ENCODE assay signal across 18 cellular contexts in genomic region chr20:51470907-51471411, GRCh38.
DNase-seq lines count a peak whose midpoint lies in the region; ATAC-seq and TF ChIP-seq lines count a peak whose summit lies in the region.
"Had no signal": no experiment of that assay in that cellular context is flagged by ENCODE, and none has a peak within 500 bp of the region (broad histone marks: within the 10 kb centered on the region; RNA-seq: fewer than 3 reads in every experiment).

No MANE protein-coding gene starts in this region.

- H3K79me1 ChIP-seq in mesenchymal stem cell (replicated peaks; ENCODE audit: low read length, poor library complexity, severe bottlenecking) = no peaks in the 10 kb centered on the region

- H3K9ac ChIP-seq in mesenchymal stem cell (ENCODE audit: low read length) = no peak overlapping the region

- no peak overlapping the region for H4K91ac ChIP-seq in mesenchymal stem cell (ENCODE audit: low read length)

- H3K4ac ChIP-seq in mesenchymal stem cell (ENCODE audit: low read depth in 1 of 2, low read length in 2 of 2) = no peak overlapping the region

- POLR2A ChIA-PET in activated CD4-positive, alpha-beta memory T cell treated with anti-CD3 and anti-CD28 coated beads, Interleukin-2, amount 10 ng/mL, durations not matched to agents 7 days and 5 days (lab: Charles Lee) = interaction anchor here (1.1 to 2.5 kb wide), 6 partner anchors 10 to 85 kb away, joined by 3 to 7 read pairs (median 5); no protein-coding TSS in a partner anchor

- CTCF ChIA-PET in activated naive CD4-positive, alpha-beta T cell treated with anti-CD3 and anti-CD28 coated beads for 36 hours (lab: Charles Lee) = interaction anchor here (0.6 to 1.6 kb wide), 4 partner anchors 64 to 483 kb away, joined by 3 to 5 read pairs (median 4); partner anchors contain the start of gene NFATC2
- CTCF ChIA-PET in activated CD4-positive, alpha-beta memory T cell treated with anti-CD3 and anti-CD28 coated beads, Interleukin-2, amount 10 ng/mL, durations not matched to agents 7 days and 5 days (lab: Charles Lee) = interaction anchor here (1.3 to 1.6 kb wide), 3 partner anchors 71 to 153 kb away, joined by 4 read pairs; partner anchors contain the start of gene NFATC2

- peaks cover 32% of the 10 kb centered on the region for H3K4me1 Mint-ChIP-seq in activated naive CD4-positive, alpha-beta T cell treated with anti-CD3 and anti-CD28 coated beads for 36 hours (ENCODE audit: low read depth)
- peaks cover 69% of the 10 kb centered on the region for H3K4me1 Mint-ChIP-seq in activated CD4-positive, alpha-beta memory T cell treated with anti-CD3 and anti-CD28 coated beads, Interleukin-2, amount 10 ng/mL, durations not matched to agents 7 days and 5 days
- peaks cover 39% of the 10 kb centered on the region for H3K4me1 Mint-ChIP-seq in activated naive CD8-positive, alpha-beta T cell treated with anti-CD3 and anti-CD28 coated beads, Interleukin-2, amount 50 U/mL, for 24 hours
- H3K4me1 Mint-ChIP-seq in stimulated activated naive CD8-positive, alpha-beta T cell treated with anti-CD3 and anti-CD28 coated beads, Interleukin-15, amount 100 ng/mL, for 72 hours = peaks cover 84% of the 10 kb centered on the region

- H3K27ac ChIP-seq in mesenchymal stem cell (ENCODE audit: low read length, poor library complexity, severe bottlenecking) (no peak overlapping the region), psoas muscle (no peak overlapping the region)
- H3K27ac ChIP-seq: adrenal gland, SK-N-MC, uterus had no signal

- no peaks in the 10 kb centered on the region for H3K9me3 Mint-ChIP-seq in activated naive CD4-positive, alpha-beta T cell treated with anti-CD3 and anti-CD28 coated beads for 36 hours
- no peaks in the 10 kb centered on the region for H3K9me3 Mint-ChIP-seq in activated CD4-positive, alpha-beta memory T cell treated with anti-CD3 and anti-CD28 coated beads, Interleukin-2, amount 10 ng/mL, durations not matched to agents 7 days and 5 days
- no peaks in the 10 kb centered on the region for H3K9me3 Mint-ChIP-seq in activated naive CD8-positive, alpha-beta T cell treated with anti-CD3 and anti-CD28 coated beads, Interleukin-2, amount 50 U/mL, for 24 hours
- no peaks in the 10 kb centered on the region for H3K9me3 Mint-ChIP-seq in stimulated activated naive CD8-positive, alpha-beta T cell treated with anti-CD3 and anti-CD28 coated beads, Interleukin-15, amount 100 ng/mL, for 72 hours
- H3K9me3 Mint-ChIP-seq: neural crest cell had no signal

- peak overlapping the region; percentile 79 for H3K27ac Mint-ChIP-seq in activated naive CD4-positive, alpha-beta T cell treated with anti-CD3 and anti-CD28 coated beads for 36 hours
- peak overlapping the region; percentile 88 for H3K27ac Mint-ChIP-seq in activated CD4-positive, alpha-beta memory T cell treated with anti-CD3 and anti-CD28 coated beads, Interleukin-2, amount 10 ng/mL, durations not matched to agents 7 days and 5 days
- H3K27ac Mint-ChIP-seq in activated naive CD8-positive, alpha-beta T cell treated with anti-CD3 and anti-CD28 coated beads, Interleukin-2, amount 50 U/mL, for 24 hours = peak overlapping the region; percentile 93
- H3K27ac Mint-ChIP-seq in stimulated activated naive CD8-positive, alpha-beta T cell treated with anti-CD3 and anti-CD28 coated beads, Interleukin-15, amount 100 ng/mL, for 72 hours = peak overlapping the region in 1 of 2 donors; percentile 88

- no peak overlapping the region for H3K4me2 ChIP-seq in mesenchymal stem cell (ENCODE audit: low read length, poor library complexity, severe bottlenecking)

- H3K18ac ChIP-seq in mesenchymal stem cell (ENCODE audit: low read depth in 1 of 2, low read length in 2 of 2) = no peak overlapping the region

- no peak overlapping the region for H2AK5ac ChIP-seq in mesenchymal stem cell (ENCODE audit: low read length, severe bottlenecking)

- no peak overlapping the region for H4K8ac ChIP-seq in mesenchymal stem cell (ENCODE audit: low read length)

- H3K14ac ChIP-seq in mesenchymal stem cell (ENCODE audit: low read length in 2 of 2) = no peak overlapping the region

- peaks cover 4 to 7% of the 10 kb centered on the region in 2 experiments for H3K27me3 ChIP-seq in mesenchymal stem cell (ENCODE audit: control insufficient read depth in 1 of 2, insufficient read depth in 1 of 2, low read length in 2 of 2)
- no peaks in the 10 kb centered on the region for H3K27me3 ChIP-seq in psoas muscle (ENCODE audit: insufficient read depth in 3 of 3, low read length in 2 of 3)
- H3K27me3 ChIP-seq: adrenal gland, dorsolateral prefrontal cortex, stomach, uterus had no signal

- DNase-seq in activated naive CD4-positive, alpha-beta T cell treated with anti-CD3 and anti-CD28 coated beads for 36 hours = peak; percentile 50
- no peak for DNase-seq in activated naive CD4-positive, alpha-beta T cell treated with anti-CD3 and anti-CD28 coated beads, Interleukin-2, amount 50 U/mL, for 16 hours
- peak; percentile 27 for DNase-seq in activated CD4-positive, alpha-beta memory T cell treated with anti-CD3 and anti-CD28 coated beads, Interleukin-2, amount 10 ng/mL, durations not matched to agents 7 days and 5 days
- no peak for DNase-seq in activated naive CD8-positive, alpha-beta T cell treated with anti-CD3 and anti-CD28 coated beads, Interleukin-2, amount 50 U/mL, for 24 hours
- peak; percentile 15 to 50 for DNase-seq in stimulated activated naive CD8-positive, alpha-beta T cell treated with anti-CD3 and anti-CD28 coated beads, Interleukin-15, amount 100 ng/mL, for 72 hours
- no peak for DNase-seq in mesenchymal stem cell
- no peak for DNase-seq in superior temporal gyrus (ENCODE audit: extremely low spot score)
- no peak for DNase-seq in psoas muscle
- DNase-seq: adrenal gland, EL, left cardiac atrium, NCI-H2227 treated with DMSO at 0.1 percent for 48 hours, stomach had no signal

- no peaks in the 10 kb centered on the region for H3K4me1 ChIP-seq in mesenchymal stem cell (ENCODE audit: control insufficient read depth, insufficient read depth, low read depth, low read length)
- no peaks in the 10 kb centered on the region for H3K4me1 ChIP-seq in psoas muscle
- H3K4me1 ChIP-seq: adrenal gland, uterus had no signal

- H2BK120ac ChIP-seq in mesenchymal stem cell (ENCODE audit: low read depth, low read length) = no peak overlapping the region

- H3K9me3 ChIP-seq in mesenchymal stem cell (ENCODE audit: control insufficient read depth, low read length) (no peaks in the 10 kb centered on the region), psoas muscle (no peaks in the 10 kb centered on the region)
- H3K9me3 ChIP-seq: adrenal gland, stomach, uterus had no signal

- TF ChIP-seq CTCF in psoas muscle (IDR thresholded peaks at IDR 0.05) = no peak

- no peak overlapping the region for H3K4me3 Mint-ChIP-seq in activated naive CD4-positive, alpha-beta T cell treated with anti-CD3 and anti-CD28 coated beads for 36 hours
- no peak overlapping the region for H3K4me3 Mint-ChIP-seq in activated CD4-positive, alpha-beta memory T cell treated with anti-CD3 and anti-CD28 coated beads, Interleukin-2, amount 10 ng/mL, durations not matched to agents 7 days and 5 days
- H3K4me3 Mint-ChIP-seq in activated naive CD8-positive, alpha-beta T cell treated with anti-CD3 and anti-CD28 coated beads, Interleukin-2, amount 50 U/mL, for 24 hours = peak overlapping the region; percentile 12
- H3K4me3 Mint-ChIP-seq in stimulated activated naive CD8-positive, alpha-beta T cell treated with anti-CD3 and anti-CD28 coated beads, Interleukin-15, amount 100 ng/mL, for 72 hours = peak overlapping the region; percentile 53 to 63
- H3K4me3 Mint-ChIP-seq: neural crest cell had no signal

- H3K36me3 ChIP-seq in mesenchymal stem cell (ENCODE audit: control insufficient read depth in 1 of 2, insufficient read depth in 2 of 2, low read depth in 1 of 2, low read length in 2 of 2) = no peaks in the 10 kb centered on the region
- peaks cover 0 to 14% of the 10 kb centered on the region in 2 donors for H3K36me3 ChIP-seq in psoas muscle (ENCODE audit: insufficient read depth in 1 of 2, low read depth in 1 of 2)
- H3K36me3 ChIP-seq: uterus had no signal

- intact Hi-C loops in activated naive CD4-positive, alpha-beta T cell treated with anti-CD3 and anti-CD28 coated beads for 36 hours (cut with micrococcal nuclease) = loop anchor here (1.0 to 5.0 kb wide), 4 partner anchors 9 to 71 kb away; no protein-coding TSS in a partner anchor
- intact Hi-C loops in psoas muscle (cut with DNase I) = loop anchor here in 1 of 2 donors (1.0 kb wide), 1 partner anchor 31 kb away; no protein-coding TSS in a partner anchor

- no peak overlapping the region for H3K23ac ChIP-seq in mesenchymal stem cell (ENCODE audit: low read length in 2 of 2)

- peaks cover 60% of the 10 kb centered on the region for H3K36me3 Mint-ChIP-seq in activated naive CD4-positive, alpha-beta T cell treated with anti-CD3 and anti-CD28 coated beads for 36 hours (ENCODE audit: low read depth)
- H3K36me3 Mint-ChIP-seq in activated CD4-positive, alpha-beta memory T cell treated with anti-CD3 and anti-CD28 coated beads, Interleukin-2, amount 10 ng/mL, durations not matched to agents 7 days and 5 days (ENCODE audit: low read depth) = peaks cover 80% of the 10 kb centered on the region
- H3K36me3 Mint-ChIP-seq in activated naive CD8-positive, alpha-beta T cell treated with anti-CD3 and anti-CD28 coated beads, Interleukin-2, amount 50 U/mL, for 24 hours (ENCODE audit: low read depth) = peaks cover 65% of the 10 kb centered on the region

- no peak overlapping the region for H2BK15ac ChIP-seq in mesenchymal stem cell (ENCODE audit: low read depth, poor library complexity, severe bottlenecking)

- peak; percentile 86 for ATAC-seq in activated naive CD8-positive, alpha-beta T cell treated with anti-CD3 and anti-CD28 coated beads, Interleukin-2, amount 50 U/mL, for 24 hours
- ATAC-seq in stimulated activated naive CD8-positive, alpha-beta T cell treated with anti-CD3 and anti-CD28 coated beads, Interleukin-15, amount 100 ng/mL, for 72 hours = peak; percentile 91
- no peak for ATAC-seq in psoas muscle
- ATAC-seq: HepG2 had no signal

- no peaks in the 10 kb centered on the region for H3K27me3 Mint-ChIP-seq in activated naive CD4-positive, alpha-beta T cell treated with anti-CD3 and anti-CD28 coated beads for 36 hours (ENCODE audit: low read depth)
- no peaks in the 10 kb centered on the region for H3K27me3 Mint-ChIP-seq in activated CD4-positive, alpha-beta memory T cell treated with anti-CD3 and anti-CD28 coated beads, Interleukin-2, amount 10 ng/mL, durations not matched to agents 7 days and 5 days
- no peaks in the 10 kb centered on the region for H3K27me3 Mint-ChIP-seq in activated naive CD8-positive, alpha-beta T cell treated with anti-CD3 and anti-CD28 coated beads, Interleukin-2, amount 50 U/mL, for 24 hours
- H3K27me3 Mint-ChIP-seq in stimulated activated naive CD8-positive, alpha-beta T cell treated with anti-CD3 and anti-CD28 coated beads, Interleukin-15, amount 100 ng/mL, for 72 hours = no peaks in the 10 kb centered on the region

- H2AFZ ChIP-seq in mesenchymal stem cell (ENCODE audit: low read depth, low read length) = no peak overlapping the region

- no peak overlapping the region for H2BK5ac ChIP-seq in mesenchymal stem cell (ENCODE audit: low read depth, low read length, poor library complexity, severe bottlenecking)

- H3K4me3 ChIP-seq in mesenchymal stem cell (ENCODE audit: insufficient read depth in 1 of 2, low read depth in 1 of 2, low read length in 2 of 2) (no peak overlapping the region), psoas muscle (no peak overlapping the region)
- H3K4me3 ChIP-seq: adrenal gland, dorsolateral prefrontal cortex, SK-N-MC, stomach, uterus had no signal

- WGBS in mesenchymal stem cell = 100% methylated on average over 3 of the region's 3 CpGs
- WGBS in psoas muscle, 3 donors = 96 to 98% (median 98%) methylated on average over 3 of the region's 3 CpGs

- H2BK12ac ChIP-seq in mesenchymal stem cell (ENCODE audit: low read length in 2 of 2) = no peak overlapping the region

Comparison
In these comparisons a context has a peak if more than half of its experiments do, and no peak if none do; other contexts are left out.
1. DNase-seq: peak in activated naive CD4-positive, alpha-beta T cell treated with anti-CD3 and anti-CD28 coated beads for 36 hours (single experiment), activated CD4-positive, alpha-beta memory T cell treated with anti-CD3 and anti-CD28 coated beads, Interleukin-2, amount 10 ng/mL, durations not matched to agents 7 days and 5 days (single experiment) and stimulated activated naive CD8-positive, alpha-beta T cell treated with anti-CD3 and anti-CD28 coated beads, Interleukin-15, amount 100 ng/mL, for 72 hours (2 of 2); none in activated naive CD4-positive, alpha-beta T cell treated with anti-CD3 and anti-CD28 coated beads, Interleukin-2, amount 50 U/mL, for 16 hours (single experiment), activated naive CD8-positive, alpha-beta T cell treated with anti-CD3 and anti-CD28 coated beads, Interleukin-2, amount 50 U/mL, for 24 hours (single experiment), mesenchymal stem cell (single experiment), superior temporal gyrus (single experiment) and psoas muscle (0 of 2).
2. H3K4me3 Mint-ChIP-seq: peak in activated naive CD8-positive, alpha-beta T cell treated with anti-CD3 and anti-CD28 coated beads, Interleukin-2, amount 50 U/mL, for 24 hours (single experiment) and stimulated activated naive CD8-positive, alpha-beta T cell treated with anti-CD3 and anti-CD28 coated beads, Interleukin-15, amount 100 ng/mL, for 72 hours (2 of 2); none in activated naive CD4-positive, alpha-beta T cell treated with anti-CD3 and anti-CD28 coated beads for 36 hours (single experiment) and activated CD4-positive, alpha-beta memory T cell treated with anti-CD3 and anti-CD28 coated beads, Interleukin-2, amount 10 ng/mL, durations not matched to agents 7 days and 5 days (single experiment).
3. ATAC-seq: peak in activated naive CD8-positive, alpha-beta T cell treated with anti-CD3 and anti-CD28 coated beads, Interleukin-2, amount 50 U/mL, for 24 hours (single experiment) and stimulated activated naive CD8-positive, alpha-beta T cell treated with anti-CD3 and anti-CD28 coated beads, Interleukin-15, amount 100 ng/mL, for 72 hours (single experiment); none in psoas muscle (0 of 4).